In genomic region chr2:10045561-10046355, GRCh38 we compare ENCODE assay signal across 16 cellular contexts. TPM values are rescaled to one million over a fixed set of nuclear protein-coding genes. Genes with fewer than 3 reads are reported as not detected.
DNase-seq lines count a peak whose midpoint lies in the region; ATAC-seq, FAIRE-seq and TF ChIP-seq lines count a peak whose summit lies in the region.
"Had no signal": no experiment of that assay in that cellular context is flagged by ENCODE, and none has a peak within 500 bp of the region (broad histone marks: within the 10 kb centered on the region; RNA-seq: fewer than 3 reads in every experiment).

No MANE protein-coding gene starts in this region.

- peaks cover 2% of the 10 kb centered on the region for H3K36me3 Mint-ChIP-seq in activated naive CD8-positive, alpha-beta T cell
- H3K36me3 Mint-ChIP-seq in activated naive CD8-positive, alpha-beta T cell treated with anti-CD3 and anti-CD28 coated beads for 36 hours: peaks cover 2% of the 10 kb centered on the region
- peaks cover 0 to 30% (median 2%) of the 10 kb centered on the region in 3 donors for H3K36me3 Mint-ChIP-seq in naive thymus-derived CD8-positive, alpha-beta T cell

- peaks cover 0 to 5% (median 2%) of the 10 kb centered on the region in 4 experiments; a peak in 3 of 7 replicates for H3K4me1 ChIP-seq in H1 (replicated peaks in 1 of 4; ENCODE audit: control insufficient read depth in 3 of 4, insufficient read depth in 4 of 4, low read length in 3 of 4)
- H3K4me1 ChIP-seq in upper lobe of left lung: peaks cover 40 to 71% (median 52%) of the 10 kb centered on the region in 4 donors
- H3K4me1 ChIP-seq: SJCRH30 had no signal

- H2BK12ac ChIP-seq in H1 (ENCODE audit: low read depth, low read length): no peak overlapping the region

- H2BK5ac ChIP-seq in H1 (ENCODE audit: low read depth, low read length): no peak overlapping the region

- H3K27ac ChIP-seq in H1 (ENCODE audit: low read depth, low read length) (no peak overlapping the region), upper lobe of left lung (peak overlapping the region; percentile 93 to 96 (median 94))
- H3K27ac ChIP-seq: SJCRH30 had no signal

- H3K79me1 ChIP-seq in H1 (ENCODE audit: low read depth, low read length): no peaks in the 10 kb centered on the region; the same call in 1 of the 2 replicates

- H2AK5ac ChIP-seq in H1 (ENCODE audit: low read depth, low read length): no peak overlapping the region

- H3K36me3 ChIP-seq in H1 (ENCODE audit: control insufficient read depth in 2 of 4, insufficient read depth in 4 of 4, low read length in 3 of 4): peaks cover 0 to 14% (median 2%) of the 10 kb centered on the region in 4 experiments; a peak in 2 of 8 replicates
- H3K36me3 ChIP-seq in upper lobe of left lung: peaks cover 4 to 48% (median 18%) of the 10 kb centered on the region in 4 donors
- H3K36me3 ChIP-seq: SJCRH30 had no signal

- no peak overlapping the region for H4K8ac ChIP-seq in H1 (ENCODE audit: extremely low read depth, insufficient read depth, low read length)

- POLR2A ChIA-PET in H1 (lab: Charles Lee; ENCODE audit: partially characterized antibody): interaction anchor here (1.2 to 4.2 kb wide), 2 partner anchors 9 to 12 kb away, joined by 4 to 32 read pairs; no protein-coding TSS in a partner anchor
- POLR2A ChIA-PET in naive thymus-derived CD8-positive, alpha-beta T cell (lab: Charles Lee): interaction anchor here (0.6 to 3.1 kb wide), 6 partner anchors 27 to 543 kb away, joined by 3 to 27 read pairs (median 6); partner anchors contain the start of gene TAF1B

- H4K5ac ChIP-seq in H1 (ENCODE audit: insufficient read length, low read depth, low read length): no peak overlapping the region

- H3K14ac ChIP-seq in H1 (ENCODE audit: insufficient read length): no peak overlapping the region

- H3K79me2 ChIP-seq in H1 (ENCODE audit: control insufficient read depth in 1 of 2, insufficient read depth in 2 of 2, low read length in 2 of 2): no peaks in the 10 kb centered on the region

- H2AFZ ChIP-seq in H1 (ENCODE audit: low read length): no peak overlapping the region

- peaks cover 0 to 5% of the 10 kb centered on the region in 2 experiments for H4K20me1 ChIP-seq in H1 (replicated peaks in 1 of 2; ENCODE audit: control insufficient read depth in 1 of 2, insufficient read depth in 2 of 2, low read length in 2 of 2)

- TF ChIP-seq POLR2A in H1 (IDR thresholded peaks at IDR 0.05; ENCODE audit: control extremely low read depth in 1 of 2, low read depth in 2 of 2, low read length in 2 of 2) (no peak), upper lobe of left lung (IDR thresholded peaks at IDR 0.05) (no peak)

- 96% methylated on average over 18 of the region's 20 CpGs; no CpG with 5 or more reads in 1 of the 2 experiments for WGBS in H1 (ENCODE audit: extremely low coverage in 1 of 2, insufficient coverage in 1 of 2, insufficient read length in 1 of 2, insufficient replicate concordance in 2 of 2, low coverage in 1 of 2, low lambda C conversion rate in 2 of 2, missing lambda C conversion rate in 1 of 2), 2 experiments
- 72 to 73% methylated on average over 12 to 20 of the region's 20 CpGs for WGBS in upper lobe of left lung, 2 donors

- no peak overlapping the region for H3K56ac ChIP-seq in H1 (replicated peaks; ENCODE audit: insufficient read length, low read depth, low read length)

- FAIRE-seq in H1 (lab: Jason Lieb, UNC): no peak

- H3K27me3 ChIP-seq in H1 (replicated peaks in 1 of 4; ENCODE audit: control insufficient read depth in 3 of 4, extremely low read depth in 1 of 4, insufficient read depth in 3 of 4, low read length in 3 of 4) (peaks cover 0 to 24% (median 17%) of the 10 kb centered on the region in 4 experiments; a peak in 6 of 7 replicates), upper lobe of left lung (no peaks in the 10 kb centered on the region)

- H3K4ac ChIP-seq in H1 (replicated peaks; ENCODE audit: insufficient read length, low read depth, low read length): no peak overlapping the region

- no peak overlapping the region for H2BK20ac ChIP-seq in H1 (ENCODE audit: low read length)

- TF ChIP-seq EP300 in H1 (IDR thresholded peaks at IDR 0.05; ENCODE audit: borderline replicate concordance in 1 of 2, low read depth in 2 of 2, low read length in 2 of 2): no peak
- no peak for TF ChIP-seq EP300 in upper lobe of left lung (IDR thresholded peaks at IDR 0.05)

- no peak for DNase-seq in activated naive CD8-positive, alpha-beta T cell treated with anti-CD3 and anti-CD28 coated beads for 36 hours
- DNase-seq in H1 (ENCODE audit: low read depth in 1 of 2, low spot score in 2 of 2) (no peak), upper lobe of left lung (peak in 1 of 2 donors; percentile 82), cerebellum (ENCODE audit: low spot score) (no peak), DMS79 (lab: John Stamatoyannopoulos, UW) (no peak)
- DNase-seq in naive thymus-derived CD8-positive, alpha-beta T cell: no peak
- DNase-seq: activated CD4-positive, CD25-positive, alpha-beta regulatory T cell treated with anti-CD3 and anti-CD28 coated beads, Interleukin-2, amount 50 U/mL, for 72 hours; activated naive CD8-positive, alpha-beta T cell treated with anti-CD3 and anti-CD28 coated beads, Interleukin-2, amount 10 ng/mL, durations not matched to agents 7 days and 5 days; H9; hypothalamus; NCI-H2227 treated with DMSO at 0.1 percent for 48 hours; SJCRH30 had no signal

- H2BK120ac ChIP-seq in H1 (replicated peaks; ENCODE audit: low read depth, low read length): no peak overlapping the region

- H2BK15ac ChIP-seq in H1 (ENCODE audit: low read length): peak overlapping the region; percentile 16; the same call in 1 of the 2 replicates

- H3K18ac ChIP-seq in H1 (ENCODE audit: extremely low read depth, low read length): no peak overlapping the region

- H3K23ac ChIP-seq in H1 (ENCODE audit: insufficient read length): no peak overlapping the region

- H3K4me2 ChIP-seq in H1 (ENCODE audit: insufficient read depth in 1 of 2, low read depth in 2 of 2, low read length in 2 of 2): no peak overlapping the region

- no peak for ATAC-seq in naive thymus-derived CD8-positive, alpha-beta T cell
- no peak for ATAC-seq in upper lobe of left lung (ENCODE audit: low FRiP score in 2 of 2)
- no peak for ATAC-seq in GM21786 (IDR thresholded peaks at IDR 0.05; ENCODE audit: unreplicated experiment)
- ATAC-seq: mucosa of descending colon had no signal

- H3K27ac Mint-ChIP-seq in activated naive CD8-positive, alpha-beta T cell: no peak overlapping the region
- H3K27ac Mint-ChIP-seq in activated naive CD8-positive, alpha-beta T cell treated with anti-CD3 and anti-CD28 coated beads for 36 hours: no peak overlapping the region
- H3K27ac Mint-ChIP-seq in naive thymus-derived CD8-positive, alpha-beta T cell: peak overlapping the region in 7 of 10 donors; percentile 29 to 96 (median 82)
- H3K27ac Mint-ChIP-seq: H9 had no signal

- H3K9me3 ChIP-seq in H1 (ENCODE audit: insufficient read depth in 2 of 2, low read depth in 1 of 2, low read length in 1 of 2) (peaks cover 0 to 8% of the 10 kb centered on the region in 2 experiments; a peak in 1 of 4 replicates), upper lobe of left lung (no peaks in the 10 kb centered on the region)
- H3K9me3 ChIP-seq: mucosa of descending colon, SJCRH30 had no signal

- no peak overlapping the region for H4K91ac ChIP-seq in H1 (replicated peaks; ENCODE audit: insufficient read length, low read length)

- no peaks in the 10 kb centered on the region for H3K27me3 Mint-ChIP-seq in activated naive CD8-positive, alpha-beta T cell
- H3K27me3 Mint-ChIP-seq in activated naive CD8-positive, alpha-beta T cell treated with anti-CD3 and anti-CD28 coated beads for 36 hours: peaks cover 3% of the 10 kb centered on the region
- no peaks in the 10 kb centered on the region for H3K27me3 Mint-ChIP-seq in naive thymus-derived CD8-positive, alpha-beta T cell

- CTCF ChIA-PET in H1 (lab: Charles Lee; ENCODE audit: partially characterized antibody): interaction anchor here (0.6 to 7.3 kb wide), 14 partner anchors 10 to 386 kb away, joined by 3 to 59 read pairs (median 17); no protein-coding TSS in a partner anchor

- peaks cover 8% of the 10 kb centered on the region; the same call in 1 of the 2 replicates for H3K23me2 ChIP-seq in H1 (ENCODE audit: low read depth, low read length)

- no peaks in the 10 kb centered on the region for H3K9me3 Mint-ChIP-seq in activated naive CD8-positive, alpha-beta T cell (ENCODE audit: low read depth)
- H3K9me3 Mint-ChIP-seq in activated naive CD8-positive, alpha-beta T cell treated with anti-CD3 and anti-CD28 coated beads for 36 hours: no peaks in the 10 kb centered on the region
- H3K9me3 Mint-ChIP-seq in naive thymus-derived CD8-positive, alpha-beta T cell: no peaks in the 10 kb centered on the region
- H3K9me3 Mint-ChIP-seq: activated naive CD8-positive, alpha-beta T cell treated with anti-CD3 and anti-CD28 coated beads, Interleukin-2, amount 10 ng/mL, durations not matched to agents 7 days and 5 days had no signal

- H3K4me3 Mint-ChIP-seq in activated naive CD8-positive, alpha-beta T cell: peak overlapping the region; percentile 32
- H3K4me3 Mint-ChIP-seq in activated naive CD8-positive, alpha-beta T cell treated with anti-CD3 and anti-CD28 coated beads for 36 hours: no peak overlapping the region
- H3K4me3 Mint-ChIP-seq in naive thymus-derived CD8-positive, alpha-beta T cell: peak overlapping the region in 7 of 10 donors; percentile 9 to 74 (median 33)

- no peak for TF ChIP-seq RAD21 in H1 (IDR thresholded peaks at IDR 0.05 in 1 of 2, conservative IDR thresholded peaks at IDR 0.05 in 1 of 2; ENCODE audit: low read depth in 2 of 2, low read length in 2 of 2)

- H3K4me1 Mint-ChIP-seq in activated naive CD8-positive, alpha-beta T cell (ENCODE audit: low read depth): peaks cover 26% of the 10 kb centered on the region
- peaks cover 16% of the 10 kb centered on the region for H3K4me1 Mint-ChIP-seq in activated naive CD8-positive, alpha-beta T cell treated with anti-CD3 and anti-CD28 coated beads for 36 hours
- H3K4me1 Mint-ChIP-seq in naive thymus-derived CD8-positive, alpha-beta T cell: peaks cover 17 to 33% (median 31%) of the 10 kb centered on the region in 4 donors

- TF ChIP-seq CTCF in H1 (IDR thresholded peaks at IDR 0.05; ENCODE audit: control extremely low read depth in 1 of 3, insufficient read depth in 1 of 3, low read depth in 1 of 3, low read length in 3 of 3): no peak
- no peak for TF ChIP-seq CTCF in upper lobe of left lung (IDR thresholded peaks at IDR 0.05)

- H3K4me3 ChIP-seq in H1 (ENCODE audit: extremely low read depth in 1 of 4, insufficient read depth in 2 of 4, low read depth in 3 of 4, low read length in 4 of 4) (no peak overlapping the region), upper lobe of left lung (peak overlapping the region in 3 of 4 donors; percentile 61 to 72 (median 70))
- H3K4me3 ChIP-seq: mucosa of descending colon, SJCRH30 had no signal

- H3K9ac ChIP-seq in H1 (replicated peaks in 1 of 4; ENCODE audit: extremely low read depth in 1 of 4, low read depth in 3 of 4, low read length in 3 of 4): no peak overlapping the region

RNA-seq across cellular contexts. Expression of gene KLF11, which starts 2.4 kb away (rescaled TPM):
- 1 to 10 TPM; 3.7 to 3.9 TPM for total RNA-seq in activated naive CD8-positive, alpha-beta T cell treated with anti-CD3 and anti-CD28 coated beads for 36 hours
- 4.6 and 6.4 TPM in 2 replicates for total RNA-seq in H1 (2021; fragmentation: NEBNext Ultra II Directional; extraction: Animal tissue kit (Norgen Biotek cat#: 25700))
- 8.6 and 10.1 TPM in 2 replicates for polyA plus RNA-seq in H1 (2011; rRNA removed)
- 8.1 TPM for polyA plus RNA-seq in H1 (2011; cell fraction: cytosol; rRNA removed)
- polyA plus RNA-seq in H1 (2011; cell fraction: nucleus; rRNA removed): 7.3 TPM
- polyA plus RNA-seq in H1 (2012, experiment 1 of 2): 4.5 to 8.2 TPM (median 5.7 TPM) in 4 replicates
- 1.9 TPM for polyA plus RNA-seq in H1 (2012, experiment 2 of 2)
- polyA plus RNA-seq in H1 (2013, experiment 1 of 2): 3.8 TPM
- polyA plus RNA-seq in H1 (2013, experiment 2 of 2): 4.2 TPM
- 23.2 and 30.8 TPM in 2 replicates for polyA minus RNA-seq in H1 (2011; rRNA and poly(A)+ RNA removed)
- polyA minus RNA-seq in H1 (2011; cell fraction: cytosol; rRNA and poly(A)+ RNA removed): 7.7 TPM
- 7.2 TPM for polyA minus RNA-seq in H1 (2011; cell fraction: nucleus; rRNA and poly(A)+ RNA removed)
- 10 to 100 TPM in 1 of 2 experiments, 1 to 10 TPM in 1; 6.5 to 10.8 TPM for total RNA-seq in naive thymus-derived CD8-positive, alpha-beta T cell
- 1 to 10 TPM; 1.3 to 4.3 (median 2.1) TPM for polyA plus RNA-seq in naive thymus-derived CD8-positive, alpha-beta T cell
- total RNA-seq in upper lobe of left lung: 10 to 100 TPM; 14.3 to 38.7 (median 23.4) TPM
- total RNA-seq in cerebellum: 10.7 TPM

RNA-seq across cellular contexts. Expression of gene CYS1, which starts 34.5 kb away (rescaled TPM):
- not detected for total RNA-seq in activated naive CD8-positive, alpha-beta T cell treated with anti-CD3 and anti-CD28 coated beads for 36 hours
- total RNA-seq in H1 (2021; fragmentation: NEBNext Ultra II Directional; extraction: Animal tissue kit (Norgen Biotek cat#: 25700)): 0.13 and 0.25 TPM in 2 replicates
- 0.09 and 0.57 TPM in 2 replicates for polyA plus RNA-seq in H1 (2011; rRNA removed)
- polyA plus RNA-seq in H1 (2011; cell fraction: cytosol; rRNA removed): 0.32 TPM
- polyA plus RNA-seq in H1 (2011; cell fraction: nucleus; rRNA removed): 0.47 TPM
- polyA plus RNA-seq in H1 (2012, experiment 1 of 2): 0.16 to 0.46 TPM (median 0.30 TPM) in 4 replicates
- 0.17 TPM for polyA plus RNA-seq in H1 (2012, experiment 2 of 2)
- 0.59 TPM for polyA plus RNA-seq in H1 (2013, experiment 1 of 2)
- 0.28 TPM for polyA plus RNA-seq in H1 (2013, experiment 2 of 2)
- 0.05 and 0.19 TPM in 2 replicates for polyA minus RNA-seq in H1 (2011; rRNA and poly(A)+ RNA removed)
- polyA minus RNA-seq in H1 (2011; cell fraction: cytosol; rRNA and poly(A)+ RNA removed): not detected
- polyA minus RNA-seq in H1 (2011; cell fraction: nucleus; rRNA and poly(A)+ RNA removed): not detected
- total RNA-seq in naive thymus-derived CD8-positive, alpha-beta T cell: not detected
- polyA plus RNA-seq in naive thymus-derived CD8-positive, alpha-beta T cell: not detected
- total RNA-seq in upper lobe of left lung (1 to 10 TPM; 1.0 to 8.2 (median 5.6) TPM), cerebellum (0.45 TPM)
- total RNA-seq: LHCN-M2, SJCRH30 had no signal

Comparison
In these comparisons a context has a peak if more than half of its experiments do, and no peak if none do; other contexts are left out.
1. H3K27ac Mint-ChIP-seq: peak in naive thymus-derived CD8-positive, alpha-beta T cell (7 of 10); none in activated naive CD8-positive, alpha-beta T cell (single experiment) and activated naive CD8-positive, alpha-beta T cell treated with anti-CD3 and anti-CD28 coated beads for 36 hours (single experiment).
2. H3K4me3 ChIP-seq: peak in upper lobe of left lung (3 of 4); none in H1 (0 of 4).